ENCODE assay signal across 22 cellular contexts in genomic region chr10:91140995-91141549, GRCh38.
"Had no signal": no experiment of that assay in that cellular context is flagged by ENCODE, and none has a peak within 500 bp of the region (broad histone marks: within the 10 kb centered on the region; RNA-seq: fewer than 3 reads in every experiment).

No MANE protein-coding gene starts in this region.

- H3K27me3 ChIP-seq: body of pancreas, gastrocnemius medialis, left lung, sigmoid colon, suprapubic skin, transverse colon, uterus had no signal

- H3K27ac ChIP-seq: body of pancreas, gastrocnemius medialis, left lung, sigmoid colon, suprapubic skin, transverse colon, uterus, VCaP had no signal

- FAIRE-seq: kidney had no signal

- H3K36me3 ChIP-seq: gastrocnemius medialis, left lung, sigmoid colon, suprapubic skin, transverse colon, uterus had no signal

- H3K4me1 ChIP-seq: body of pancreas, gastrocnemius medialis, left lung, sigmoid colon, suprapubic skin, transverse colon, uterus had no signal

- H3K9me3 Mint-ChIP-seq: activated CD4-positive, alpha-beta memory T cell treated with anti-CD3 and anti-CD28 coated beads, Interleukin-2, amount 10 ng/mL, durations not matched to agents 7 days and 5 days; stimulated activated naive CD8-positive, alpha-beta T cell treated with anti-CD3 and anti-CD28 coated beads, Interleukin-15, Interleukin-2, amounts not matched to agents 100 ng/mL and 50 ng/mL, for 24 hours had no signal

- H3K27me3 Mint-ChIP-seq: activated CD4-positive, alpha-beta memory T cell treated with anti-CD3 and anti-CD28 coated beads, Interleukin-2, amount 10 ng/mL, durations not matched to agents 7 days and 5 days; stimulated activated naive CD8-positive, alpha-beta T cell treated with anti-CD3 and anti-CD28 coated beads, Interleukin-15, Interleukin-2, amounts not matched to agents 100 ng/mL and 50 ng/mL, for 24 hours had no signal

- ATAC-seq: body of pancreas, gastrocnemius medialis, left lung had no signal

- H3K4me3 Mint-ChIP-seq: activated CD4-positive, alpha-beta memory T cell treated with anti-CD3 and anti-CD28 coated beads, Interleukin-2, amount 10 ng/mL, durations not matched to agents 7 days and 5 days; activated naive CD8-positive, alpha-beta T cell treated with anti-CD3 and anti-CD28 coated beads, Interleukin-2, amount 10 ng/mL, durations not matched to agents 7 days and 5 days; stimulated activated naive CD8-positive, alpha-beta T cell treated with anti-CD3 and anti-CD28 coated beads, Interleukin-15, Interleukin-2, amounts not matched to agents 100 ng/mL and 50 ng/mL, for 24 hours had no signal

- H3K4me3 ChIP-seq: body of pancreas, gastrocnemius medialis, left lung, sigmoid colon, suprapubic skin, transverse colon, uterus had no signal

- DNase-seq: activated CD4-positive, alpha-beta memory T cell treated with anti-CD3 and anti-CD28 coated beads, Interleukin-2, amount 10 ng/mL, durations not matched to agents 7 days and 5 days; activated CD8-positive, alpha-beta memory T cell treated with anti-CD3 and anti-CD28 coated beads, Interleukin-2, amount 50 U/mL, for 4 hours; activated gamma-delta T cell treated with Interleukin-2 at 50 U/mL for 16 hours; activated naive CD8-positive, alpha-beta T cell treated with anti-CD3 and anti-CD28 coated beads, Interleukin-2, amount 10 ng/mL, durations not matched to agents 7 days and 5 days; activated T-cell treated with anti-CD3 and anti-CD28 coated beads, Interleukin-2, amount 50 U/mL, for 48 hours; body of pancreas; gastrocnemius medialis; head of caudate nucleus; kidney; left lung; mammary epithelial cell; occipital lobe; posterior cingulate gyrus; sigmoid colon; stimulated activated CD4-positive, alpha-beta T cell treated with anti-CD3 and anti-CD28 coated beads, Interleukin-12 subunit alpha, Interleukin-12 subunit beta, amount 100 ng/mL, for 4 hours; stimulated activated CD4-positive, alpha-beta T cell treated with anti-CD3 and anti-CD28 coated beads, Interleukin-1b, Interleukin-23, amount 100 ng/mL, for 48 hours; stimulated activated CD8-positive, alpha-beta memory T cell treated with anti-CD3 and anti-CD28 coated beads, Interleukin-4, amount 100 ng/mL, for 48 hours; transverse colon; uterus had no signal

- H3K4me1 Mint-ChIP-seq: activated naive CD8-positive, alpha-beta T cell treated with anti-CD3 and anti-CD28 coated beads, Interleukin-2, amount 10 ng/mL, durations not matched to agents 7 days and 5 days had no signal

- H3K9me3 ChIP-seq: body of pancreas, gastrocnemius medialis, left lung, sigmoid colon, suprapubic skin, transverse colon, uterus had no signal

- H3K27ac Mint-ChIP-seq: activated naive CD8-positive, alpha-beta T cell treated with anti-CD3 and anti-CD28 coated beads, Interleukin-2, amount 10 ng/mL, durations not matched to agents 7 days and 5 days; stimulated activated naive CD8-positive, alpha-beta T cell treated with anti-CD3 and anti-CD28 coated beads, Interleukin-15, Interleukin-2, amounts not matched to agents 100 ng/mL and 50 ng/mL, for 24 hours had no signal
